Comparison of ENCODE assay signal across 1 cellular context in the genomic region with DNA sequence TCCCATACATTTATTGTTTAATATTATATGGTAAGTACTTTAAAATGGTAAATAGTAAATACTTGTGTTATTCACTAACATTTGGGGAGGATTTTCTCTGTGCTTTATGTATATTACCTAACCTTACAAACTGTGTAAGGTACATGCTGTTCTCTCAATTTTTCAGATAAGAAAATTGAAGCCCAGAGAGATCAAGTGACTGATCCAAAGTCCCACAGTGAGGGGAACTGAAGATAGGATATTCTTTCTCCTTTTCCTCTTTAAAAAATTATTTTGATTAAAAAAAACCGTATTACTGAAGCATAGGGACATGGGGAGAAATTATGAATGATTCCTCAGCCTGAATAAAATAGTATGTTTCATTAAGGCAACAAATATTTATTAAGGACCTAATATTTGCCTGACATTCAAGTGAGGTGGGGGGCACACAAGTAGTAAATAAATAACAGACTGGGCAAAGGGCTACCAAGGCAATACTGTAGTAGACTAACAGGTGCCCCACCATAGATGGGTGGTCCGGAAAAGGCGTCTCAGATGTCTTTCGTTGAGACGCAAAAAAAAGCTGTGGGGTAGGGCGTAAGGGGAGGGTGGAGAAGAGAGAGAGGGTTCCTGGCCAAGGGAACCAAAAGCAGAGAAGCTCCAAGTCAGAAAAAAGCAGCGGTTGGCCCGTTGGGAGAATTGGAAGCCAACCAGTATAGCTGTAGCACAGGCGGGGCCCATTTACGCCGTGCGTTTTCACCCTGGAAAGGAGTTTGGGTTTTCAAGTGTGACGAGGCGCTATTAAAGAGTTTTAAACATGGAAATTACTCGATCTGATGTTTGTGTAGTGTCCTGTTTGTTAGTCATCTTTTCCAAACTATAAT.
TF ChIP-seq lines count a peak whose summit lies in the region.

No MANE protein-coding gene starts in this region.

TF ChIP-seq in HEK293, 187 proteins besides CTCF, POLR2A, EP300 and RAD21 (continued from another document):
- TF ChIP-seq, protein P1, sequence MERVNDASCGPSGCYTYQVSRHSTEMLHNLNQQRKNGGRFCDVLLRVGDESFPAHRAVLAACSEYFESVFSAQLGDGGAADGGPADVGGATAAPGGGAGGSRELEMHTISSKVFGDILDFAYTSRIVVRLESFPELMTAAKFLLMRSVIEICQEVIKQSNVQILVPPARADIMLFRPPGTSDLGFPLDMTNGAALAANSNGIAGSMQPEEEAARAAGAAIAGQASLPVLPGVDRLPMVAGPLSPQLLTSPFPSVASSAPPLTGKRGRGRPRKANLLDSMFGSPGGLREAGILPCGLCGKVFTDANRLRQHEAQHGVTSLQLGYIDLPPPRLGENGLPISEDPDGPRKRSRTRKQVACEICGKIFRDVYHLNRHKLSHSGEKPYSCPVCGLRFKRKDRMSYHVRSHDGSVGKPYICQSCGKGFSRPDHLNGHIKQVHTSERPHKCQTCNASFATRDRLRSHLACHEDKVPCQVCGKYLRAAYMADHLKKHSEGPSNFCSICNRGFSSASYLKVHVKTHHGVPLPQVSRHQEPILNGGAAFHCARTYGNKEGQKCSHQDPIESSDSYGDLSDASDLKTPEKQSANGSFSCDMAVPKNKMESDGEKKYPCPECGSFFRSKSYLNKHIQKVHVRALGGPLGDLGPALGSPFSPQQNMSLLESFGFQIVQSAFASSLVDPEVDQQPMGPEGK (tag by site-specific recombination; IDR thresholded peaks at IDR 0.05): no peak
- peak; percentile 61; the same call in 1 of the 2 replicates for TF ChIP-seq ZNF600 (tag by site-specific recombination; IDR thresholded peaks at IDR 0.05)
- peak; percentile 98 for TF ChIP-seq ZNF335 (tag by site-specific recombination; conservative IDR thresholded peaks at IDR 0.05)
- TF ChIP-seq GLI4 (tag by site-specific recombination; IDR thresholded peaks at IDR 0.05): no peak
- 0 out of 2 replicates have a peak, but pooled peaks have one; percentile 12 for TF ChIP-seq ZBTB21 (tag by site-specific recombination; IDR thresholded peaks at IDR 0.05)
- peak; percentile 91 for TF ChIP-seq SCRT1 (tag by site-specific recombination; IDR thresholded peaks at IDR 0.05; ENCODE audit: borderline replicate concordance)
- TF ChIP-seq SCRT2 (tag by site-specific recombination; IDR thresholded peaks at IDR 0.05): peak; percentile 94
- 0 out of 2 replicates have a peak, but pooled peaks have one; percentile 11 for TF ChIP-seq ZXDB (tag by site-specific recombination; IDR thresholded peaks at IDR 0.05)
- TF ChIP-seq OSR2 (tag by site-specific recombination; IDR thresholded peaks at IDR 0.05): no peak
- TF ChIP-seq ZEB2 (tag by site-specific recombination; IDR thresholded peaks at IDR 0.05): peak; percentile 73; the same call in 1 of the 2 replicates
- no peak for TF ChIP-seq BCL11B (tag by site-specific recombination; IDR thresholded peaks at IDR 0.05; ENCODE audit: low read depth)
- TF ChIP-seq, protein P2, sequence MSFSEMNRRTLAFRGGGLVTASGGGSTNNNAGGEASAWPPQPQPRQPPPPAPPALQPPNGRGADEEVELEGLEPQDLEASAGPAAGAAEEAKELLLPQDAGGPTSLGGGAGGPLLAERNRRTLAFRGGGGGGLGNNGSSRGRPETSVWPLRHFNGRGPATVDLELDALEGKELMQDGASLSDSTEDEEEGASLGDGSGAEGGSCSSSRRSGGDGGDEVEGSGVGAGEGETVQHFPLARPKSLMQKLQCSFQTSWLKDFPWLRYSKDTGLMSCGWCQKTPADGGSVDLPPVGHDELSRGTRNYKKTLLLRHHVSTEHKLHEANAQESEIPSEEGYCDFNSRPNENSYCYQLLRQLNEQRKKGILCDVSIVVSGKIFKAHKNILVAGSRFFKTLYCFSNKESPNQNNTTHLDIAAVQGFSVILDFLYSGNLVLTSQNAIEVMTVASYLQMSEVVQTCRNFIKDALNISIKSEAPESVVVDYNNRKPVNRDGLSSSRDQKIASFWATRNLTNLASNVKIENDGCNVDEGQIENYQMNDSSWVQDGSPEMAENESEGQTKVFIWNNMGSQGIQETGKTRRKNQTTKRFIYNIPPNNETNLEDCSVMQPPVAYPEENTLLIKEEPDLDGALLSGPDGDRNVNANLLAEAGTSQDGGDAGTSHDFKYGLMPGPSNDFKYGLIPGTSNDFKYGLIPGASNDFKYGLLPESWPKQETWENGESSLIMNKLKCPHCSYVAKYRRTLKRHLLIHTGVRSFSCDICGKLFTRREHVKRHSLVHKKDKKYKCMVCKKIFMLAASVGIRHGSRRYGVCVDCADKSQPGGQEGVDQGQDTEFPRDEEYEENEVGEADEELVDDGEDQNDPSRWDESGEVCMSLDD (tag by site-specific recombination; IDR thresholded peaks at IDR 0.05): no peak
- TF ChIP-seq ZNF571 (tag by site-specific recombination; IDR thresholded peaks at IDR 0.05): no peak
- TF ChIP-seq ZFP37 (tag by site-specific recombination; IDR thresholded peaks at IDR 0.05): peak; percentile 59; the same call in 1 of the 2 replicates
- TF ChIP-seq, protein P3, sequence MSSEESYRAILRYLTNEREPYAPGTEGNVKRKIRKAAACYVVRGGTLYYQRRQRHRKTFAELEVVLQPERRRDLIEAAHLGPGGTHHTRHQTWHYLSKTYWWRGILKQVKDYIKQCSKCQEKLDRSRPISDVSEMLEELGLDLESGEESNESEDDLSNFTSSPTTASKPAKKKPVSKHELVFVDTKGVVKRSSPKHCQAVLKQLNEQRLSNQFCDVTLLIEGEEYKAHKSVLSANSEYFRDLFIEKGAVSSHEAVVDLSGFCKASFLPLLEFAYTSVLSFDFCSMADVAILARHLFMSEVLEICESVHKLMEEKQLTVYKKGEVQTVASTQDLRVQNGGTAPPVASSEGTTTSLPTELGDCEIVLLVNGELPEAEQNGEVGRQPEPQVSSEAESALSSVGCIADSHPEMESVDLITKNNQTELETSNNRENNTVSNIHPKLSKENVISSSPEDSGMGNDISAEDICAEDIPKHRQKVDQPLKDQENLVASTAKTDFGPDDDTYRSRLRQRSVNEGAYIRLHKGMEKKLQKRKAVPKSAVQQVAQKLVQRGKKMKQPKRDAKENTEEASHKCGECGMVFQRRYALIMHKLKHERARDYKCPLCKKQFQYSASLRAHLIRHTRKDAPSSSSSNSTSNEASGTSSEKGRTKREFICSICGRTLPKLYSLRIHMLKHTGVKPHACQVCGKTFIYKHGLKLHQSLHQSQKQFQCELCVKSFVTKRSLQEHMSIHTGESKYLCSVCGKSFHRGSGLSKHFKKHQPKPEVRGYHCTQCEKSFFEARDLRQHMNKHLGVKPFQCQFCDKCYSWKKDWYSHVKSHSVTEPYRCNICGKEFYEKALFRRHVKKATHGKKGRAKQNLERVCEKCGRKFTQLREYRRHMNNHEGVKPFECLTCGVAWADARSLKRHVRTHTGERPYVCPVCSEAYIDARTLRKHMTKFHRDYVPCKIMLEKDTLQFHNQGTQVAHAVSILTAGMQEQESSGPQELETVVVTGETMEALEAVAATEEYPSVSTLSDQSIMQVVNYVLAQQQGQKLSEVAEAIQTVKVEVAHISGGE (tag by site-specific recombination; conservative IDR thresholded peaks at IDR 0.05; ENCODE audit: low read depth): peak; percentile 80
- TF ChIP-seq ZNF629 (tag by site-specific recombination; IDR thresholded peaks at IDR 0.05): peak; percentile 58; the same call in 1 of the 2 replicates
- TF ChIP-seq, protein P4, sequence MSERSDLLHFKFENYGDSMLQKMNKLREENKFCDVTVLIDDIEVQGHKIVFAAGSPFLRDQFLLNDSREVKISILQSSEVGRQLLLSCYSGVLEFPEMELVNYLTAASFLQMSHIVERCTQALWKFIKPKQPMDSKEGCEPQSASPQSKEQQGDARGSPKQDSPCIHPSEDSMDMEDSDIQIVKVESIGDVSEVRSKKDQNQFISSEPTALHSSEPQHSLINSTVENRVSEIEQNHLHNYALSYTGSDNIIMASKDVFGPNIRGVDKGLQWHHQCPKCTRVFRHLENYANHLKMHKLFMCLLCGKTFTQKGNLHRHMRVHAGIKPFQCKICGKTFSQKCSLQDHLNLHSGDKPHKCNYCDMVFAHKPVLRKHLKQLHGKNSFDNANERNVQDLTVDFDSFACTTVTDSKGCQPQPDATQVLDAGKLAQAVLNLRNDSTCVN (tag by site-specific recombination; optimal IDR thresholded peaks at IDR 0.05): no peak
- TF ChIP-seq ZBTB1 (tag by site-specific recombination; IDR thresholded peaks at IDR 0.05): no peak
- TF ChIP-seq ZFP69B (tag by site-specific recombination; IDR thresholded peaks at IDR 0.05): peak; percentile 89
- TF ChIP-seq ZNF169 (tag by site-specific recombination; IDR thresholded peaks at IDR 0.05): no peak
- peak; percentile 73; the same call in 1 of the 2 replicates for TF ChIP-seq KLF8 (tag by site-specific recombination; IDR thresholded peaks at IDR 0.05)
- peak; percentile 60 for TF ChIP-seq ZBTB48 (tag by site-specific recombination; IDR thresholded peaks at IDR 0.05)
- no peak for TF ChIP-seq ZNF324 (tag by site-specific recombination; IDR thresholded peaks at IDR 0.05)
- TF ChIP-seq, protein P5, sequence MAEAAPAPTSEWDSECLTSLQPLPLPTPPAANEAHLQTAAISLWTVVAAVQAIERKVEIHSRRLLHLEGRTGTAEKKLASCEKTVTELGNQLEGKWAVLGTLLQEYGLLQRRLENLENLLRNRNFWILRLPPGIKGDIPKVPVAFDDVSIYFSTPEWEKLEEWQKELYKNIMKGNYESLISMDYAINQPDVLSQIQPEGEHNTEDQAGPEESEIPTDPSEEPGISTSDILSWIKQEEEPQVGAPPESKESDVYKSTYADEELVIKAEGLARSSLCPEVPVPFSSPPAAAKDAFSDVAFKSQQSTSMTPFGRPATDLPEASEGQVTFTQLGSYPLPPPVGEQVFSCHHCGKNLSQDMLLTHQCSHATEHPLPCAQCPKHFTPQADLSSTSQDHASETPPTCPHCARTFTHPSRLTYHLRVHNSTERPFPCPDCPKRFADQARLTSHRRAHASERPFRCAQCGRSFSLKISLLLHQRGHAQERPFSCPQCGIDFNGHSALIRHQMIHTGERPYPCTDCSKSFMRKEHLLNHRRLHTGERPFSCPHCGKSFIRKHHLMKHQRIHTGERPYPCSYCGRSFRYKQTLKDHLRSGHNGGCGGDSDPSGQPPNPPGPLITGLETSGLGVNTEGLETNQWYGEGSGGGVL (tag by site-specific recombination; IDR thresholded peaks at IDR 0.05): peak; percentile 77; the same call in 1 of the 2 replicates
- 0 out of 2 replicates have a peak, but pooled peaks have one; percentile 48 for TF ChIP-seq ZNF2 (tag by site-specific recombination; IDR thresholded peaks at IDR 0.05)
- TF ChIP-seq ZNF544 (tag by site-specific recombination; IDR thresholded peaks at IDR 0.05): no peak
- TF ChIP-seq ZNF621 (tag by site-specific recombination; IDR thresholded peaks at IDR 0.05): no peak
- no peak for TF ChIP-seq SP2 (tag by site-specific recombination; IDR thresholded peaks at IDR 0.05)
- 0 out of 2 replicates have a peak, but pooled peaks have one; percentile 57 for TF ChIP-seq KLF1 (tag by site-specific recombination; IDR thresholded peaks at IDR 0.05)
- 0 out of 2 replicates have a peak, but pooled peaks have one; percentile 21 for TF ChIP-seq SP7 (tag by site-specific recombination; IDR thresholded peaks at IDR 0.05)
- TF ChIP-seq, protein P6, sequence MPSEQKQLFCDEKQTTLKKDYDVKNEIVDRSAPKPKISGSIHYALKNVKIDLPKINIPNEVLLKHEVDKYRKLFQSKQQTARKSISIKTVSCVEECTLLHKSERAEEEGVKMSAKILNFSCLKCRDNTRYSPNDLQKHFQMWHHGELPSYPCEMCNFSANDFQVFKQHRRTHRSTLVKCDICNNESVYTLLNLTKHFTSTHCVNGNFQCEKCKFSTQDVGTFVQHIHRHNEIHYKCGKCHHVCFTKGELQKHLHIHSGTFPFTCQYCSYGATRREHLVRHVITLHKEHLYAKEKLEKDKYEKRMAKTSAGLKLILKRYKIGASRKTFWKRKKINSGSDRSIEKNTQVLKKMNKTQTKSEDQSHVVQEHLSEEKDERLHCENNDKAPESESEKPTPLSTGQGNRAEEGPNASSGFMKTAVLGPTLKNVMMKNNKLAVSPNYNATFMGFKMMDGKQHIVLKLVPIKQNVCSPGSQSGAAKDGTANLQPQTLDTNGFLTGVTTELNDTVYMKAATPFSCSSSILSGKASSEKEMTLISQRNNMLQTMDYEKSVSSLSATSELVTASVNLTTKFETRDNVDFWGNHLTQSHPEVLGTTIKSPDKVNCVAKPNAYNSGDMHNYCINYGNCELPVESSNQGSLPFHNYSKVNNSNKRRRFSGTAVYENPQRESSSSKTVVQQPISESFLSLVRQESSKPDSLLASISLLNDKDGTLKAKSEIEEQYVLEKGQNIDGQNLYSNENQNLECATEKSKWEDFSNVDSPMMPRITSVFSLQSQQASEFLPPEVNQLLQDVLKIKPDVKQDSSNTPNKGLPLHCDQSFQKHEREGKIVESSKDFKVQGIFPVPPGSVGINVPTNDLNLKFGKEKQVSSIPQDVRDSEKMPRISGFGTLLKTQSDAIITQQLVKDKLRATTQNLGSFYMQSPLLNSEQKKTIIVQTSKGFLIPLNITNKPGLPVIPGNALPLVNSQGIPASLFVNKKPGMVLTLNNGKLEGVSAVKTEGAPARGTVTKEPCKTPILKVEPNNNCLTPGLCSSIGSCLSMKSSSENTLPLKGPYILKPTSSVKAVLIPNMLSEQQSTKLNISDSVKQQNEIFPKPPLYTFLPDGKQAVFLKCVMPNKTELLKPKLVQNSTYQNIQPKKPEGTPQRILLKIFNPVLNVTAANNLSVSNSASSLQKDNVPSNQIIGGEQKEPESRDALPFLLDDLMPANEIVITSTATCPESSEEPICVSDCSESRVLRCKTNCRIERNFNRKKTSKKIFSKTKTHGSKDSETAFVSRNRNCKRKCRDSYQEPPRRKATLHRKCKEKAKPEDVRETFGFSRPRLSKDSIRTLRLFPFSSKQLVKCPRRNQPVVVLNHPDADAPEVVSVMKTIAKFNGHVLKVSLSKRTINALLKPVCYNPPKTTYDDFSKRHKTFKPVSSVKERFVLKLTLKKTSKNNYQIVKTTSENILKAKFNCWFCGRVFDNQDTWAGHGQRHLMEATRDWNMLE (tag by site-specific recombination; conservative IDR thresholded peaks at IDR 0.05; ENCODE audit: low read depth): 0 out of 2 replicates have a peak, but pooled peaks have one; percentile 19
- TF ChIP-seq, protein P7, sequence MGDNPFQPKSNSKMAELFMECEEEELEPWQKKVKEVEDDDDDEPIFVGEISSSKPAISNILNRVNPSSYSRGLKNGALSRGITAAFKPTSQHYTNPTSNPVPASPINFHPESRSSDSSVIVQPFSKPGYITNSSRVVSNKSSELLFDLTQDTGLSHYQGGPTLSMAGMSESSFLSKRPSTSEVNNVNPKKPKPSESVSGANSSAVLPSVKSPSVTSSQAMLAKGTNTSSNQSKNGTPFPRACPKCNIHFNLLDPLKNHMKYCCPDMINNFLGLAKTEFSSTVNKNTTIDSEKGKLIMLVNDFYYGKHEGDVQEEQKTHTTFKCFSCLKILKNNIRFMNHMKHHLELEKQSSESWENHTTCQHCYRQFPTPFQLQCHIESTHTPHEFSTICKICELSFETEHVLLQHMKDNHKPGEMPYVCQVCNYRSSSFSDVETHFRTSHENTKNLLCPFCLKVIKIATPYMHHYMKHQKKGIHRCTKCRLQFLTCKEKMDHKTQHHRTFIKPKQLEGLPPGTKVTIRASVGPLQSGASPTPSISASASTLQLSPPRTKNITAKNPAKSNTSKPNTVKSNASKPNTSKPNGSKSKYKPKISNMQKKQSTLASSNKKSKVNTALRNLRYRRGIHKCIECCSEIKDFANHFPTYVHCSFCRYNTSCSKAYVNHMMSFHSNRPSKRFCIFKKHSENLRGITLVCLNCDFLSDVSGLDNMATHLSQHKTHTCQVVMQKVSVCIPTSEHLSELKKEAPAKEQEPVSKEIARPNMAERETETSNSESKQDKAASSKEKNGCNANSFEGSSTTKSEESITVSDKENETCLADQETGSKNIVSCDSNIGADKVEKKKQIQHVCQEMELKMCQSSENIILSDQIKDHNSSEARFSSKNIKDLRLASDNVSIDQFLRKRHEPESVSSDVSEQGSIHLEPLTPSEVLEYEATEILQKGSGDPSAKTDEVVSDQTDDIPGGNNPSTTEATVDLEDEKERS (tag by site-specific recombination; IDR thresholded peaks at IDR 0.05): no peak
- no peak for TF ChIP-seq ZNF202 (tag by site-specific recombination; IDR thresholded peaks at IDR 0.05; ENCODE audit: borderline replicate concordance)
- no peak for TF ChIP-seq ZNF514 (tag by site-specific recombination; IDR thresholded peaks at IDR 0.05)
